18 cellular contexts compared by ENCODE assay signal in the genomic region with DNA sequence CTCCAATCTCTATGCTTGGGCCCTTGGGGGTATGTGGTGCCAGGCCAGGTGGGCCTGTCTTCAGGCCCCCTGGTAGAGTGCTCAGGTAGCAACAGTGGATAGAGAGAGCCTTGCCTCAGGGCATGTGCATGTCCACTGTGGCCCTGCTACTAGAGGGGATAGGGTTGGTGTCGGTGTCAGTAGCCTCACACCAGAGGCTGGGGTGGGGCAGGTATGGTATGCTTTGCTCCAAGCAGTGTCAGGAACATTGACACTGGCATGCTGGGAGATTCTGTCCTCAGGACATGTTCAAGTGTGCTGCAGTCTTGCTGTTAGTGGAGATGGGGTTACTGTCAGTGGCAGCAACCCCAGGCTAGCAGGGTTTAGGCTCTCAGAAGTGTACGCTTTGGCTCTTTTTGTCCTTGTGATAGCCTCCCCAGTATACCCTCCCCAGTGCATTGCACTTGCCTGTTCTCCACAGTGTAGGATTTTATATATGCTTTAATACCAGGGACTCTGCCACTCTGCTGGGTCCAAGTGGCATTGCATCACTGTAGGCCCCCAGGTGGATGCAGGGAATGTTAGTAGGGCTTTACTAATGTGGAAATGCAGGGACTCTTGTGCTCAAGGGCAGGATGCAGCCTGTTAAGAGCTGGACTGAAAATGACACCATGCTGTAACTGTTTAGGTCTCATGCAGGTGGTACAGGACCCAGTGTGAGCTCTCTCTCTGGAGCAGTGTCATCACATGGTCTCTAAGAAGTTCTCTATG.
"Had no signal": no experiment of that assay in that cellular context is flagged by ENCODE, and none has a peak within 500 bp of the region (broad histone marks: within the 10 kb centered on the region; RNA-seq: fewer than 3 reads in every experiment).

No MANE protein-coding gene starts in this region.

- H3K27ac ChIP-seq: body of pancreas, upper lobe of left lung had no signal

- H3K27me3 ChIP-seq: body of pancreas, upper lobe of left lung had no signal

- H3K4me3 ChIP-seq: body of pancreas, upper lobe of left lung had no signal

- H3K27ac Mint-ChIP-seq: activated CD4-positive, alpha-beta memory T cell treated with anti-CD3 and anti-CD28 coated beads for 36 hours; activated naive CD4-positive, alpha-beta T cell treated with anti-CD3 and anti-CD28 coated beads, Interleukin-2, amount 50 U/mL, for 24 hours; activated T-cell treated with anti-CD3 and anti-CD28 coated beads, Interleukin-2, amount 50 U/mL, for 24 hours; stimulated activated naive CD8-positive, alpha-beta T cell treated with anti-CD3 and anti-CD28 coated beads, Interleukin-15, Interleukin-2, amounts not matched to agents 100 ng/mL and 50 ng/mL, for 24 hours had no signal

- DNase-seq: activated CD4-positive, alpha-beta memory T cell treated with anti-CD3 and anti-CD28 coated beads for 36 hours; activated CD4-positive, alpha-beta T cell treated with anti-CD3 and anti-CD28 coated beads for 1 hour; activated T-cell treated with anti-CD3 and anti-CD28 coated beads, Interleukin-2, amount 50 U/mL, for 24 hours; amniotic stem cell; body of pancreas; central memory CD4-positive, alpha-beta T cell; cortex of kidney; effector CD4-positive, alpha-beta T cell; foreskin fibroblast; glutamatergic neuron; hypothalamus; left ventricle myocardium superior; T-helper 1 cell; T1000; upper lobe of left lung had no signal

- H3K9me3 ChIP-seq: body of pancreas had no signal

- H3K27me3 Mint-ChIP-seq: activated CD4-positive, alpha-beta memory T cell treated with anti-CD3 and anti-CD28 coated beads for 36 hours; activated naive CD4-positive, alpha-beta T cell treated with anti-CD3 and anti-CD28 coated beads, Interleukin-2, amount 50 U/mL, for 24 hours; activated T-cell treated with anti-CD3 and anti-CD28 coated beads, Interleukin-2, amount 50 U/mL, for 24 hours; stimulated activated naive CD8-positive, alpha-beta T cell treated with anti-CD3 and anti-CD28 coated beads, Interleukin-15, Interleukin-2, amounts not matched to agents 100 ng/mL and 50 ng/mL, for 24 hours had no signal

- H3K4me3 Mint-ChIP-seq: activated CD4-positive, alpha-beta memory T cell treated with anti-CD3 and anti-CD28 coated beads for 36 hours; activated naive CD4-positive, alpha-beta T cell treated with anti-CD3 and anti-CD28 coated beads, Interleukin-2, amount 50 U/mL, for 24 hours; activated T-cell treated with anti-CD3 and anti-CD28 coated beads, Interleukin-2, amount 50 U/mL, for 24 hours; stimulated activated naive CD8-positive, alpha-beta T cell treated with anti-CD3 and anti-CD28 coated beads, Interleukin-15, Interleukin-2, amounts not matched to agents 100 ng/mL and 50 ng/mL, for 24 hours had no signal

- ATAC-seq: body of pancreas, left ventricle myocardium superior, sciatic nerve had no signal

- H3K36me3 ChIP-seq: upper lobe of left lung had no signal
